9 cellular contexts compared by ENCODE assay signal in the genomic region with DNA sequence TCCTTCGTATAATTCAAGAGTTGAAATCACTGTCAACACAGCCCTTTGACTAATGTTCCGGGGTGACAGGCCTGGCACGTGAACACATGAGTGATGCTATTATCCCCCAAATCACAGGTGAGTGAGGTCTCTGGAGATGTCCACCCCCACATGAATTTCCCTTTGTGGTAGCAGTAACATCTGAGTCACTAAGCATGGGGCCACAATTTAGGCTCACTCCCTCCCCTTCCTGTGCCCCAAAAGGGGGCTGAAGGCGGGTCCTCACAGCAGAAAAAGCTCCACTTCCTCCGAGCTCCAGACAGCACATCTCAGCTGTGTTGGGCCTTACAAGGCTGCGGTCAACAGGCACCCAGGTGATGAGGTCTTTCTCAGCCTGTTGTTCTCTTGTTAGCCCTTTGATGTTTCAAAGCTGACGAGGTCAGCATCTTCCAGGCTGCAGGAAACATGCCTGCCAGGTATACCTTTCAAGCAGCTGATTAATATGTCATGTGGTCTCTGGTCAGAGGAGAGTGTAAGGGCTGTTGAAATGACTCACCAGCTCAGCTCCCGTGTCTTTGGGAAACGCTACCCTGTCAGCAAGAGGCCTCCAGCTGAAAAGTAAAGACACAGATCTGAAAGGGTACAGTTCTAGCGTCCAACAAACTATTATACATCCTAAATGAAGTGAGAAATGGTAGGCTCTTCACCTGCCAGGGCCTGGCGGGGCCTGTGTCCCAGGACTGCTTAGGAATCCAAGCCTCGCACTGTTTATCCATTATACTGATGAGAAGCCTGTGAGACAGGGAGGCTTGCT.
A peak's percentile ranks its signal among the peaks of the same experiment; 100 is the strongest.
DNase-seq lines count a peak whose midpoint lies in the region; ATAC-seq, FAIRE-seq and TF ChIP-seq lines count a peak whose summit lies in the region.
"Had no signal": no experiment of that assay in that cellular context is flagged by ENCODE, and none has a peak within 500 bp of the region (broad histone marks: within the 10 kb centered on the region; RNA-seq: fewer than 3 reads in every experiment).

No MANE protein-coding gene starts in this region.

- no peaks in the 10 kb centered on the region for H3K36me3 Mint-ChIP-seq in astrocyte (ENCODE audit: low read depth, unreplicated experiment)
- no peaks in the 10 kb centered on the region for H3K36me3 Mint-ChIP-seq in natural killer cell treated with Interleukin-12 subunit alpha and Interleukin-12 subunit beta and Interleukin-15 and Interleukin-18, amount 100 ng/mL, for 72 hours

- no peaks in the 10 kb centered on the region for H3K79me2 ChIP-seq in astrocyte (ENCODE audit: insufficient read depth, low read length)

- FAIRE-seq in astrocyte (lab: Jason Lieb, UNC): no peak

- no peaks in the 10 kb centered on the region for H3K27me3 ChIP-seq in astrocyte (ENCODE audit: insufficient read depth, low read length)
- H3K27me3 ChIP-seq in stomach smooth muscle (ENCODE audit: control insufficient read depth in 1 of 2, insufficient read depth in 2 of 2, low read length in 2 of 2): no peaks in the 10 kb centered on the region

- H3K27me3 Mint-ChIP-seq in astrocyte (ENCODE audit: low read depth, unreplicated experiment): no peaks in the 10 kb centered on the region
- H3K27me3 Mint-ChIP-seq in natural killer cell treated with Interleukin-12 subunit alpha and Interleukin-12 subunit beta and Interleukin-15 and Interleukin-18, amount 100 ng/mL, for 72 hours: no peaks in the 10 kb centered on the region

- peak overlapping the region; percentile 46 for H3K4me2 ChIP-seq in astrocyte (ENCODE audit: low read length)

- H3K9me3 ChIP-seq in astrocyte (ENCODE audit: insufficient read depth, low read depth, low read length) (no peaks in the 10 kb centered on the region), stomach smooth muscle (ENCODE audit: control insufficient read depth in 2 of 2, low read length in 2 of 2) (no peaks in the 10 kb centered on the region)

- H3K4me3 ChIP-seq in astrocyte (ENCODE audit: insufficient read depth, low read depth, low read length) (no peak overlapping the region), stomach smooth muscle (ENCODE audit: low read length in 2 of 2) (no peak overlapping the region)

- H2AFZ ChIP-seq in astrocyte (ENCODE audit: low read depth, low read length): no peak overlapping the region

- intact Hi-C loops in cardiac septum (cut with DNase I) (no loop called here), left ventricle myocardium superior (cut with micrococcal nuclease) (no loop called here)

- peak overlapping the region; percentile 80 for H3K27ac ChIP-seq in astrocyte (ENCODE audit: low read depth, low read length)
- H3K27ac ChIP-seq in stomach smooth muscle (ENCODE audit: low read length): peak overlapping the region; percentile 46
- H3K27ac ChIP-seq: C4-2B had no signal

- no peaks in the 10 kb centered on the region for H4K20me1 ChIP-seq in astrocyte (ENCODE audit: insufficient read depth, low read length)

- DNase-seq in cardiac septum (ENCODE audit: low spot score): peak; percentile 50
- no peak for DNase-seq in left ventricle myocardium superior
- DNase-seq in SW480 (ENCODE audit: low spot score): peak; percentile 100
- peak; percentile 92 for DNase-seq in astrocyte (ENCODE audit: low read depth)
- DNase-seq in natural killer cell treated with Interleukin-12 subunit alpha and Interleukin-12 subunit beta and Interleukin-15 and Interleukin-18, amount 100 ng/mL, for 72 hours (ENCODE audit: low spot score): no peak
- DNase-seq in NCI-H1048 (lab: John Stamatoyannopoulos, UW): no peak

- no peak overlapping the region for H3K4me3 Mint-ChIP-seq in astrocyte (ENCODE audit: unreplicated experiment)
- H3K4me3 Mint-ChIP-seq in natural killer cell treated with Interleukin-12 subunit alpha and Interleukin-12 subunit beta and Interleukin-15 and Interleukin-18, amount 100 ng/mL, for 72 hours: peak overlapping the region; percentile 20

- ATAC-seq in left ventricle myocardium superior (no peak), HG03280 (IDR thresholded peaks at IDR 0.05; ENCODE audit: unreplicated experiment) (peak; percentile 80)
- ATAC-seq in natural killer cell treated with Interleukin-12 subunit alpha and Interleukin-12 subunit beta and Interleukin-15 and Interleukin-18, amount 100 ng/mL, for 72 hours: peak; percentile 80 to 82

- peaks cover 63% of the 10 kb centered on the region for H3K4me1 Mint-ChIP-seq in astrocyte (ENCODE audit: low read depth, unreplicated experiment)
- H3K4me1 Mint-ChIP-seq in natural killer cell treated with Interleukin-12 subunit alpha and Interleukin-12 subunit beta and Interleukin-15 and Interleukin-18, amount 100 ng/mL, for 72 hours (ENCODE audit: low read depth in 2 of 2): peaks cover 30 to 38% of the 10 kb centered on the region in 2 donors

- H3K4me1 ChIP-seq in astrocyte (ENCODE audit: insufficient read depth, low read length) (peaks cover 57% of the 10 kb centered on the region), stomach smooth muscle (ENCODE audit: control insufficient read depth, insufficient read depth, low read length) (peaks cover 59% of the 10 kb centered on the region)

- TF ChIP-seq CTCF in astrocyte (IDR thresholded peaks at IDR 0.05; ENCODE audit: insufficient read depth, low read depth, low read length): no peak

- no peaks in the 10 kb centered on the region for H3K9me3 Mint-ChIP-seq in astrocyte (ENCODE audit: unreplicated experiment)
- H3K9me3 Mint-ChIP-seq in natural killer cell treated with Interleukin-12 subunit alpha and Interleukin-12 subunit beta and Interleukin-15 and Interleukin-18, amount 100 ng/mL, for 72 hours: no peaks in the 10 kb centered on the region

- H3K9ac ChIP-seq in astrocyte (ENCODE audit: low read length) (peak overlapping the region; percentile 51), stomach smooth muscle (ENCODE audit: low read length in 2 of 2) (no peak overlapping the region)

- H3K27ac Mint-ChIP-seq in astrocyte (ENCODE audit: unreplicated experiment): peak overlapping the region; percentile 93
- peak overlapping the region; percentile 29 to 70 for H3K27ac Mint-ChIP-seq in natural killer cell treated with Interleukin-12 subunit alpha and Interleukin-12 subunit beta and Interleukin-15 and Interleukin-18, amount 100 ng/mL, for 72 hours

- H3K36me3 ChIP-seq in astrocyte (ENCODE audit: insufficient read depth, low read length) (no peaks in the 10 kb centered on the region), stomach smooth muscle (ENCODE audit: control insufficient read depth in 2 of 2, insufficient read depth in 2 of 2, low read length in 2 of 2) (no peaks in the 10 kb centered on the region)

Comparison
In these comparisons a context has a peak if more than half of its experiments do, and no peak if none do; other contexts are left out.
1. DNase-seq: peak in cardiac septum (single experiment), SW480 (single experiment) and astrocyte (single experiment); none in left ventricle myocardium superior (single experiment), natural killer cell treated with Interleukin-12 subunit alpha and Interleukin-12 subunit beta and Interleukin-15 and Interleukin-18, amount 100 ng/mL, for 72 hours (single experiment) and NCI-H1048 (single experiment).